ENCODE assay signal across 10 cellular contexts in the genomic region with DNA sequence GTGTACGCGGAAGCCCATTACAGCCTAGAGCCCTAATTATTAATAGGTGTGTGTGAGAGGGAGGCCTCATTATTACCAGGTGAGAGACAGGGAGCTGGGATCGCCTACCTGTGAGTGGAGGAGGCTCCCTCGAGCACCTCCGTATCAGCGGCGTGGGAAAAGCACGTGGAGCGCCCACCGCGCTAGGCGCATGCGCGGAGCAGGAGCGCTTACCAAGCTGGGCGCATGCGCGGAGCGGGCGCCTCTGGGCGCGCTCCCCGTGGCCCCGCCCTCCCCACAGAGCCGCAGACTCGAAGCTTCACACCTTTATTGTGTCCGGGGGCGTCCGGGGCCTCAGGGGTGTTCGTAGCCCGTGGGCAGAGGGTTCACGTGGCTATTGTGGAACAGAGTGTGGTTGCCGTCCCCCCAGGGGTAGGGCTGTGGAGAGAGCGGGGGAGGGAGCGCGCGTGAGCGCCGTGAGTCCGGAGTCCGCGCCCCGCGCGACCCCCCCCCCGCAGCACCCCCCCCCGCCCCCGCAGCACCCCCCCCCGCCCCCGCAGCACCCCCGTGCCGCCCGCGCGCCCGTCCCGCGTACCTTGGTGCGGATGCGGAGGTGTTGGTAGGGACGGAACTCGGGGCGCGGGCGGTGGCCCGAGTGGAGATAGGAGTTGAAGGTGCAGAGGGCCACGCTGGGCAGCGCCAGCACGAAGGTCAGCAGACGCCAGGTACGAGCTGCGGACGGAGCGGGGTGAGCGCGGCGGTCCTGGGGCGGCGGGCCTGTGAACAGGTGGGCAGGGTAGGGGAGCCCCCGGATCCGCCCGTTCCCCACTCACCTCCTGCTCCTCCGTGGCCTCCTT. TPM values are rescaled to one million over a fixed set of nuclear protein-coding genes. Genes with fewer than 3 reads are reported as not detected.
DNase-seq lines count a peak whose midpoint lies in the region; ATAC-seq, FAIRE-seq and TF ChIP-seq lines count a peak whose summit lies in the region.
"Had no signal": no experiment of that assay in that cellular context is flagged by ENCODE, and none has a peak within 500 bp of the region (broad histone marks: within the 10 kb centered on the region; RNA-seq: fewer than 3 reads in every experiment).

No MANE protein-coding gene starts in this region.

- no peak for FAIRE-seq in HepG2 (lab: Jason Lieb, UNC)

- intact Hi-C loops in HepG2 (cut with micrococcal nuclease; ENCODE audit: unreplicated experiment): no loop called here

- WGBS in liver: 28% methylated on average over 74 of the region's 83 CpGs
- 78% methylated on average over 69 of the region's 83 CpGs for WGBS in HepG2 (ENCODE audit: low lambda C conversion rate)
- WGBS in hepatocyte (ENCODE audit: low lambda C conversion rate, missing lambda C conversion rate): 72% methylated on average over 40 of the region's 83 CpGs

- H3K4me3 Mint-ChIP-seq in activated naive CD8-positive, alpha-beta T cell treated with anti-CD3 and anti-CD28 coated beads, Interleukin-2, amount 10 ng/mL, durations not matched to agents 7 days and 5 days: no peak overlapping the region

- in situ Hi-C loops in HepG2 (cut with HindIII; ENCODE audit: extremely low pct_ligation_motif_present, low pct_unique_long_range_greater_than_20kb): loop anchor here (25.0 kb wide), 1 partner anchor 215 kb away; a partner anchor contains a TSS

- H3K9me3 ChIP-seq in liver (ENCODE audit: control insufficient read depth in 4 of 4, low read length in 3 of 4) (no peaks in the 10 kb centered on the region), HepG2 (ENCODE audit: low read length) (no peaks in the 10 kb centered on the region), hepatocyte (ENCODE audit: low read depth) (no peaks in the 10 kb centered on the region)

- POLR2A ChIA-PET in HepG2 (lab: Yijun Ruan, JAX): no interaction called here
- POLR2A ChIA-PET in activated naive CD8-positive, alpha-beta T cell treated with anti-CD3 and anti-CD28 coated beads, Interleukin-2, amount 10 ng/mL, durations not matched to agents 7 days and 5 days (lab: Charles Lee): no interaction called here

- DNase-seq in HepG2 (ENCODE audit: low spot score): no peak
- DNase-seq in activated naive CD8-positive, alpha-beta T cell treated with anti-CD3 and anti-CD28 coated beads, Interleukin-2, amount 10 ng/mL, durations not matched to agents 7 days and 5 days: peak; percentile 79
- DNase-seq in hepatocyte (ENCODE audit: low spot score): peak; percentile 11
- DNase-seq in stimulated activated CD4-positive, alpha-beta T cell treated with anti-CD3 and anti-CD28 coated beads, Interleukin-12 subunit alpha, Interleukin-12 subunit beta, amount 100 ng/mL, for 4 hours: peak; percentile 68
- no peak for DNase-seq in NK-92 treated with Interleukin-12 subunit alpha and Interleukin-12 subunit beta, amount 100 ng/mL, for 24 hours (lab: John Stamatoyannopoulos, UW)
- no peak for DNase-seq in omental fat pad (ENCODE audit: low spot score)
- DNase-seq: DND-41 had no signal

- no peak overlapping the region for H3K27ac Mint-ChIP-seq in activated naive CD8-positive, alpha-beta T cell treated with anti-CD3 and anti-CD28 coated beads, Interleukin-2, amount 10 ng/mL, durations not matched to agents 7 days and 5 days

- H3K79me2 ChIP-seq in HepG2 (ENCODE audit: insufficient read depth, low read length) (no peaks in the 10 kb centered on the region), hepatocyte (no peaks in the 10 kb centered on the region)

- H3K27ac ChIP-seq in liver (ENCODE audit: low read depth in 1 of 2, low read length in 2 of 2): peak overlapping the region; percentile 6 to 69
- no peak overlapping the region for H3K27ac ChIP-seq in HepG2 (ENCODE audit: extremely low read length, insufficient read depth, low read length)
- no peak overlapping the region for H3K27ac ChIP-seq in hepatocyte

- H3K36me3 ChIP-seq in liver (ENCODE audit: control insufficient read depth in 4 of 4, insufficient read depth in 3 of 4, low read depth in 1 of 4, low read length in 3 of 4): no peaks in the 10 kb centered on the region
- no peaks in the 10 kb centered on the region for H3K36me3 ChIP-seq in HepG2 (replicated peaks in 1 of 2; ENCODE audit: control insufficient read depth in 1 of 2, insufficient read depth in 2 of 2, low read length in 2 of 2)
- no peaks in the 10 kb centered on the region for H3K36me3 ChIP-seq in hepatocyte (replicated peaks; ENCODE audit: insufficient read depth, low read depth)

- peaks cover 45% of the 10 kb centered on the region for H3K4me1 Mint-ChIP-seq in activated naive CD8-positive, alpha-beta T cell treated with anti-CD3 and anti-CD28 coated beads, Interleukin-2, amount 10 ng/mL, durations not matched to agents 7 days and 5 days

- ATAC-seq in HepG2 (no peak), GM18502 (IDR thresholded peaks at IDR 0.05; ENCODE audit: poor library complexity, unreplicated experiment) (no peak), omental fat pad (ENCODE audit: low FRiP score) (no peak)
- ATAC-seq in activated naive CD8-positive, alpha-beta T cell treated with anti-CD3 and anti-CD28 coated beads, Interleukin-2, amount 10 ng/mL, durations not matched to agents 7 days and 5 days (ENCODE audit: low read depth): peak; percentile 25

- peaks cover 5% of the 10 kb centered on the region for H3K9me3 Mint-ChIP-seq in activated naive CD8-positive, alpha-beta T cell treated with anti-CD3 and anti-CD28 coated beads, Interleukin-2, amount 10 ng/mL, durations not matched to agents 7 days and 5 days

- H3K27me3 Mint-ChIP-seq in activated naive CD8-positive, alpha-beta T cell treated with anti-CD3 and anti-CD28 coated beads, Interleukin-2, amount 10 ng/mL, durations not matched to agents 7 days and 5 days: peaks cover 5% of the 10 kb centered on the region

- CTCF ChIA-PET in HepG2 (lab: Yijun Ruan, JAX; ENCODE audit: low intra/inter-chr PET ratio, low total read pairs): no interaction called here

- TF ChIP-seq RAD21 in liver (IDR thresholded peaks at IDR 0.05): no peak
- TF ChIP-seq RAD21 in HepG2 (CRISPR knock-in tag; IDR thresholded peaks at IDR 0.05): no peak

- no TSS peak for BruUV-seq in HepG2 (replicated peaks; lab: Mats Ljungman, UMichigan)

- H3K4me2 ChIP-seq in HepG2 (ENCODE audit: low read depth, low read length): no peak overlapping the region
- H3K4me2 ChIP-seq in hepatocyte: peak overlapping the region; percentile 33

- TF ChIP-seq CTCF in liver (IDR thresholded peaks at IDR 0.05; ENCODE audit: low read depth, low read length, missing input control): no peak
- no peak for TF ChIP-seq CTCF in HepG2 (CRISPR knock-in tag; IDR thresholded peaks at IDR 0.05)
- TF ChIP-seq CTCF in hepatocyte (IDR thresholded peaks at IDR 0.05; ENCODE audit: poor library complexity): no peak
- TF ChIP-seq CTCF in omental fat pad (IDR thresholded peaks at IDR 0.05): no peak

- H3K27me3 ChIP-seq in liver (ENCODE audit: control insufficient read depth in 4 of 4, insufficient read depth in 4 of 4, low read length in 3 of 4) (no peaks in the 10 kb centered on the region), HepG2 (ENCODE audit: control insufficient read depth in 1 of 2, insufficient read depth in 2 of 2, low read length in 2 of 2) (peaks cover 0 to 19% of the 10 kb centered on the region in 2 experiments; a peak in 4 of 5 replicates), hepatocyte (peaks cover 3% of the 10 kb centered on the region)

- no peak overlapping the region for H2AFZ ChIP-seq in HepG2 (ENCODE audit: low read length)
- no peak overlapping the region for H2AFZ ChIP-seq in hepatocyte

- H3K4me1 ChIP-seq in liver (ENCODE audit: control insufficient read depth in 4 of 4, insufficient read depth in 4 of 4, low read length in 3 of 4) (peaks cover 3 to 7% (median 5%) of the 10 kb centered on the region in 4 donors), HepG2 (ENCODE audit: insufficient read depth, low read length) (no peaks in the 10 kb centered on the region), hepatocyte (ENCODE audit: insufficient read depth) (peaks cover 15% of the 10 kb centered on the region)

- H3K4me3 ChIP-seq in liver (ENCODE audit: low read depth in 1 of 3, low read length in 3 of 3): peak overlapping the region; percentile 27 to 58 (median 32)
- no peak overlapping the region for H3K4me3 ChIP-seq in HepG2 (replicated peaks in 1 of 3; ENCODE audit: insufficient read depth in 1 of 3, low read depth in 2 of 3, low read length in 3 of 3)
- no peak overlapping the region for H3K4me3 ChIP-seq in hepatocyte

- TF ChIP-seq POLR2A in HepG2 (IDR thresholded peaks at IDR 0.05; ENCODE audit: insufficient read depth in 1 of 2, low read depth in 2 of 2, low read length in 2 of 2): no peak

- H3K9ac ChIP-seq in liver (ENCODE audit: low read depth in 1 of 2, low read length in 2 of 2) (no peak overlapping the region), HepG2 (ENCODE audit: insufficient read depth, low read depth, low read length) (no peak overlapping the region)

- no peaks in the 10 kb centered on the region for H4K20me1 ChIP-seq in HepG2 (ENCODE audit: insufficient read depth, low read length)
- no peaks in the 10 kb centered on the region for H4K20me1 ChIP-seq in hepatocyte (ENCODE audit: insufficient read depth, poor library complexity, severe bottlenecking)

- TF ChIP-seq EP300 in HepG2 (IDR thresholded peaks at IDR 0.05; ENCODE audit: low read depth in 2 of 2, low read length in 2 of 2) (no peak), HepG2 (CRISPR knock-in tag; IDR thresholded peaks at IDR 0.05; ENCODE audit: borderline replicate concordance) (no peak)

- H3K9me2 ChIP-seq in hepatocyte (replicated peaks; ENCODE audit: insufficient read depth): no peaks in the 10 kb centered on the region

- peaks cover 6% of the 10 kb centered on the region for H3K36me3 Mint-ChIP-seq in activated naive CD8-positive, alpha-beta T cell treated with anti-CD3 and anti-CD28 coated beads, Interleukin-2, amount 10 ng/mL, durations not matched to agents 7 days and 5 days

RNA-seq across cellular contexts. Expression of a gene that starts 0.5 kb away (rescaled TPM):
- total RNA-seq in liver (under 1 TPM in 1 of 2 donors, not detected in 1; 0.84 TPM), HepG2 (2016; rRNA removed; fragmentation: Illumina TruSeq; extraction: Trizol) (not detected in 2 replicates), hepatocyte (not detected in 2 replicates), omental fat pad (not detected)
- polyA plus RNA-seq in liver (10 to 100 TPM in 1 of 2 donors, 1 to 10 TPM in 1; 8.0 to 36.7 TPM), HepG2 (2011; rRNA removed) (not detected in 2 replicates), hepatocyte (1.7 TPM in 1 of 2 replicates, not detected in the other)
- total RNA-seq in HepG2 (2016; cell fraction: cytosol; rRNA removed; fragmentation: Illumina TruSeq; extraction: Trizol; ENCODE audit: low read depth): not detected in 2 replicates
- not detected in 2 replicates for total RNA-seq in HepG2 (2016; cell fraction: insoluble cytoplasmic fraction; rRNA removed; fragmentation: Illumina TruSeq; extraction: Trizol)
- not detected in 2 replicates for total RNA-seq in HepG2 (2016; cell fraction: membrane; rRNA removed; fragmentation: Illumina TruSeq; extraction: Trizol)
- not detected in 2 replicates for total RNA-seq in HepG2 (2016; cell fraction: nucleus; rRNA removed; fragmentation: Illumina TruSeq; extraction: Trizol)
- not detected in 2 replicates for polyA plus RNA-seq in HepG2 (2011; cell fraction: cytosol; rRNA removed)
- polyA plus RNA-seq in HepG2 (2011; cell fraction: nucleus; rRNA removed): not detected in 2 replicates
- polyA plus RNA-seq in HepG2 (2012): not detected in 2 replicates
- polyA plus RNA-seq in HepG2 (2016; cell fraction: cytosol; fragmentation: Illumina TruSeq; extraction: Trizol; ENCODE audit: low read depth): not detected in 2 replicates
- polyA plus RNA-seq in HepG2 (2016; cell fraction: insoluble cytoplasmic fraction; fragmentation: Illumina TruSeq; extraction: Trizol; ENCODE audit: low read depth): not detected in 2 replicates
- polyA plus RNA-seq in HepG2 (2016; cell fraction: membrane; fragmentation: Illumina TruSeq; extraction: Trizol; ENCODE audit: low read depth): not detected in 2 replicates
- polyA plus RNA-seq in HepG2 (2016; cell fraction: nucleus; fragmentation: Illumina TruSeq; extraction: Trizol; ENCODE audit: insufficient read depth, low read depth): not detected in 2 replicates
- not detected in 2 replicates for polyA minus RNA-seq in HepG2 (2011; rRNA and poly(A)+ RNA removed; ENCODE audit: low replicate concordance)
- polyA minus RNA-seq in HepG2 (2011; cell fraction: cytosol; rRNA and poly(A)+ RNA removed): not detected in 2 replicates
- polyA minus RNA-seq in HepG2 (2011; cell fraction: nucleus; rRNA and poly(A)+ RNA removed): not detected in 2 replicates
- total RNA-seq in activated naive CD8-positive, alpha-beta T cell treated with anti-CD3 and anti-CD28 coated beads, Interleukin-2, amount 10 ng/mL, durations not matched to agents 7 days and 5 days: not detected
- total RNA-seq: T-helper 1 cell treated with Interleukin-12 subunit alpha and Interleukin-12 subunit beta and Interleukin-4 antibody, amounts not matched to agents 30 ng/mL and 1 ng/mL, for 36 hours had no signal

RNA-seq across cellular contexts. Expression of a gene that starts 14.9 kb away (rescaled TPM):
- total RNA-seq in liver (under 1 TPM; 0.25 to 0.84 TPM), HepG2 (2016; rRNA removed; fragmentation: Illumina TruSeq; extraction: Trizol) (not detected in 2 replicates), hepatocyte (1.2 and 1.7 TPM in 2 replicates), omental fat pad (1 to 10 TPM in 3 of 4 donors, under 1 TPM in 1; 0.36 to 2.2 (median 1.5) TPM)
- polyA plus RNA-seq in liver (under 1 TPM in 1 of 2 donors, not detected in 1; 0.35 TPM), HepG2 (2011; rRNA removed) (0.03 and 0.04 TPM in 2 replicates), hepatocyte (0.54 and 0.64 TPM in 2 replicates)
- total RNA-seq in HepG2 (2016; cell fraction: cytosol; rRNA removed; fragmentation: Illumina TruSeq; extraction: Trizol; ENCODE audit: low read depth): 0.20 TPM in 1 of 2 replicates, not detected in the other
- not detected in 2 replicates for total RNA-seq in HepG2 (2016; cell fraction: insoluble cytoplasmic fraction; rRNA removed; fragmentation: Illumina TruSeq; extraction: Trizol)
- not detected in 2 replicates for total RNA-seq in HepG2 (2016; cell fraction: membrane; rRNA removed; fragmentation: Illumina TruSeq; extraction: Trizol)
- total RNA-seq in HepG2 (2016; cell fraction: nucleus; rRNA removed; fragmentation: Illumina TruSeq; extraction: Trizol): not detected in 2 replicates
- polyA plus RNA-seq in HepG2 (2011; cell fraction: cytosol; rRNA removed): 0.04 TPM in 1 of 2 replicates, not detected in the other
- polyA plus RNA-seq in HepG2 (2011; cell fraction: nucleus; rRNA removed): not detected in 2 replicates
- polyA plus RNA-seq in HepG2 (2012): not detected in 2 replicates
- not detected in 2 replicates for polyA plus RNA-seq in HepG2 (2016; cell fraction: cytosol; fragmentation: Illumina TruSeq; extraction: Trizol; ENCODE audit: low read depth)
- polyA plus RNA-seq in HepG2 (2016; cell fraction: insoluble cytoplasmic fraction; fragmentation: Illumina TruSeq; extraction: Trizol; ENCODE audit: low read depth): not detected in 2 replicates
- polyA plus RNA-seq in HepG2 (2016; cell fraction: membrane; fragmentation: Illumina TruSeq; extraction: Trizol; ENCODE audit: low read depth): not detected in 2 replicates
- polyA plus RNA-seq in HepG2 (2016; cell fraction: nucleus; fragmentation: Illumina TruSeq; extraction: Trizol; ENCODE audit: insufficient read depth, low read depth): not detected in 2 replicates
- polyA minus RNA-seq in HepG2 (2011; rRNA and poly(A)+ RNA removed; ENCODE audit: low replicate concordance): 0.12 TPM in 1 of 2 replicates, not detected in the other
- polyA minus RNA-seq in HepG2 (2011; cell fraction: cytosol; rRNA and poly(A)+ RNA removed): not detected in 2 replicates
- not detected in 2 replicates for polyA minus RNA-seq in HepG2 (2011; cell fraction: nucleus; rRNA and poly(A)+ RNA removed)
- under 1 TPM; 0.20 to 0.30 TPM for total RNA-seq in activated naive CD8-positive, alpha-beta T cell treated with anti-CD3 and anti-CD28 coated beads, Interleukin-2, amount 10 ng/mL, durations not matched to agents 7 days and 5 days

RNA-seq across cellular contexts. Expression of a gene that starts 31.6 kb away (rescaled TPM):
- total RNA-seq in liver: 10 to 100 TPM in 1 of 2 donors, 1 to 10 TPM in 1; 5.4 to 13.3 TPM
- polyA plus RNA-seq in liver: 10 to 100 TPM; 10.1 to 12.6 TPM
- total RNA-seq in HepG2 (2016; rRNA removed; fragmentation: Illumina TruSeq; extraction: Trizol): 13.0 and 22.3 TPM in 2 replicates
- total RNA-seq in HepG2 (2016; cell fraction: cytosol; rRNA removed; fragmentation: Illumina TruSeq; extraction: Trizol; ENCODE audit: low read depth): 2.5 and 3.1 TPM in 2 replicates
- total RNA-seq in HepG2 (2016; cell fraction: insoluble cytoplasmic fraction; rRNA removed; fragmentation: Illumina TruSeq; extraction: Trizol): 10.7 and 21.4 TPM in 2 replicates
- 5.2 and 6.5 TPM in 2 replicates for total RNA-seq in HepG2 (2016; cell fraction: membrane; rRNA removed; fragmentation: Illumina TruSeq; extraction: Trizol)
- total RNA-seq in HepG2 (2016; cell fraction: nucleus; rRNA removed; fragmentation: Illumina TruSeq; extraction: Trizol): 20.2 and 21.0 TPM in 2 replicates
- polyA plus RNA-seq in HepG2 (2011; rRNA removed): 10.8 and 11.9 TPM in 2 replicates
- polyA plus RNA-seq in HepG2 (2011; cell fraction: cytosol; rRNA removed): 6.1 and 8.8 TPM in 2 replicates
- 83.4 and 108 TPM in 2 replicates for polyA plus RNA-seq in HepG2 (2011; cell fraction: nucleus; rRNA removed)
- 6.3 and 9.1 TPM in 2 replicates for polyA plus RNA-seq in HepG2 (2012)
- polyA plus RNA-seq in HepG2 (2016; cell fraction: cytosol; fragmentation: Illumina TruSeq; extraction: Trizol; ENCODE audit: low read depth): 1.9 and 2.5 TPM in 2 replicates
- 13.4 and 15.6 TPM in 2 replicates for polyA plus RNA-seq in HepG2 (2016; cell fraction: insoluble cytoplasmic fraction; fragmentation: Illumina TruSeq; extraction: Trizol; ENCODE audit: low read depth)
- polyA plus RNA-seq in HepG2 (2016; cell fraction: membrane; fragmentation: Illumina TruSeq; extraction: Trizol; ENCODE audit: low read depth): 3.6 and 4.2 TPM in 2 replicates
- polyA plus RNA-seq in HepG2 (2016; cell fraction: nucleus; fragmentation: Illumina TruSeq; extraction: Trizol; ENCODE audit: insufficient read depth, low read depth): 51.3 and 57.5 TPM in 2 replicates
- polyA minus RNA-seq in HepG2 (2011; rRNA and poly(A)+ RNA removed; ENCODE audit: low replicate concordance): 7.1 and 29.7 TPM in 2 replicates
- 6.3 and 6.8 TPM in 2 replicates for polyA minus RNA-seq in HepG2 (2011; cell fraction: cytosol; rRNA and poly(A)+ RNA removed)
- 19.5 and 24.3 TPM in 2 replicates for polyA minus RNA-seq in HepG2 (2011; cell fraction: nucleus; rRNA and poly(A)+ RNA removed)
- total RNA-seq in activated naive CD8-positive, alpha-beta T cell treated with anti-CD3 and anti-CD28 coated beads, Interleukin-2, amount 10 ng/mL, durations not matched to agents 7 days and 5 days: 10 to 100 TPM; 12.9 to 13.6 TPM
- 11.4 and 12.2 TPM in 2 replicates for total RNA-seq in hepatocyte
- 19.4 and 19.6 TPM in 2 replicates for polyA plus RNA-seq in hepatocyte
- total RNA-seq in omental fat pad: 10 to 100 TPM in 2 of 4 donors, 1 to 10 TPM in 2; 4.6 to 15.5 (median 10.0) TPM

RNA-seq across cellular contexts. Expression of a gene that starts 34.5 kb away (rescaled TPM):
- total RNA-seq in liver: 1 to 10 TPM; 2.0 to 3.6 TPM
- 1 to 10 TPM in 1 of 2 donors, under 1 TPM in 1; 0.04 to 2.1 TPM for polyA plus RNA-seq in liver
- total RNA-seq in HepG2 (2016; rRNA removed; fragmentation: Illumina TruSeq; extraction: Trizol): not detected in 2 replicates
- total RNA-seq in HepG2 (2016; cell fraction: cytosol; rRNA removed; fragmentation: Illumina TruSeq; extraction: Trizol; ENCODE audit: low read depth): not detected in 2 replicates
- total RNA-seq in HepG2 (2016; cell fraction: insoluble cytoplasmic fraction; rRNA removed; fragmentation: Illumina TruSeq; extraction: Trizol): not detected in 2 replicates
- not detected in 2 replicates for total RNA-seq in HepG2 (2016; cell fraction: membrane; rRNA removed; fragmentation: Illumina TruSeq; extraction: Trizol)
- not detected in 2 replicates for total RNA-seq in HepG2 (2016; cell fraction: nucleus; rRNA removed; fragmentation: Illumina TruSeq; extraction: Trizol)
- not detected in 2 replicates for polyA plus RNA-seq in HepG2 (2011; rRNA removed)
- not detected in 2 replicates for polyA plus RNA-seq in HepG2 (2011; cell fraction: cytosol; rRNA removed)
- not detected in 2 replicates for polyA plus RNA-seq in HepG2 (2011; cell fraction: nucleus; rRNA removed)
- polyA plus RNA-seq in HepG2 (2012): not detected in 2 replicates
- polyA plus RNA-seq in HepG2 (2016; cell fraction: cytosol; fragmentation: Illumina TruSeq; extraction: Trizol; ENCODE audit: low read depth): not detected in 2 replicates
- not detected in 2 replicates for polyA plus RNA-seq in HepG2 (2016; cell fraction: insoluble cytoplasmic fraction; fragmentation: Illumina TruSeq; extraction: Trizol; ENCODE audit: low read depth)
- polyA plus RNA-seq in HepG2 (2016; cell fraction: membrane; fragmentation: Illumina TruSeq; extraction: Trizol; ENCODE audit: low read depth): not detected in 2 replicates
- not detected in 2 replicates for polyA plus RNA-seq in HepG2 (2016; cell fraction: nucleus; fragmentation: Illumina TruSeq; extraction: Trizol; ENCODE audit: insufficient read depth, low read depth)
- not detected in 2 replicates for polyA minus RNA-seq in HepG2 (2011; rRNA and poly(A)+ RNA removed; ENCODE audit: low replicate concordance)
- polyA minus RNA-seq in HepG2 (2011; cell fraction: cytosol; rRNA and poly(A)+ RNA removed): not detected in 2 replicates
- polyA minus RNA-seq in HepG2 (2011; cell fraction: nucleus; rRNA and poly(A)+ RNA removed): not detected in 2 replicates
- under 1 TPM; 0.09 to 0.28 TPM for total RNA-seq in activated naive CD8-positive, alpha-beta T cell treated with anti-CD3 and anti-CD28 coated beads, Interleukin-2, amount 10 ng/mL, durations not matched to agents 7 days and 5 days
- not detected in 2 replicates for total RNA-seq in hepatocyte
- not detected in 2 replicates for polyA plus RNA-seq in hepatocyte
- under 1 TPM in 3 of 4 donors, not detected in 1; 0.28 to 0.47 (median 0.36) TPM for total RNA-seq in omental fat pad
- total RNA-seq: T-helper 1 cell treated with Interleukin-12 subunit alpha and Interleukin-12 subunit beta and Interleukin-4 antibody, amounts not matched to agents 30 ng/mL and 1 ng/mL, for 36 hours had no signal

RNA-seq across cellular contexts. Expression of a gene that starts 44.3 kb away (rescaled TPM):
- total RNA-seq in liver (1 to 10 TPM; 4.2 to 6.8 TPM), HepG2 (2016; rRNA removed; fragmentation: Illumina TruSeq; extraction: Trizol) (0.52 and 0.80 TPM in 2 replicates), hepatocyte (14.5 and 15.7 TPM in 2 replicates), omental fat pad (10 to 100 TPM; 16.1 to 33.7 (median 18.9) TPM)
- polyA plus RNA-seq in liver (1 to 10 TPM; 4.9 to 8.3 TPM), HepG2 (2011; rRNA removed) (2.9 TPM in 2 replicates), hepatocyte (34.8 and 35.4 TPM in 2 replicates)
- total RNA-seq in HepG2 (2016; cell fraction: cytosol; rRNA removed; fragmentation: Illumina TruSeq; extraction: Trizol; ENCODE audit: low read depth): 0.53 and 0.61 TPM in 2 replicates
- total RNA-seq in HepG2 (2016; cell fraction: insoluble cytoplasmic fraction; rRNA removed; fragmentation: Illumina TruSeq; extraction: Trizol): 0.31 and 0.87 TPM in 2 replicates
- 0.72 and 0.80 TPM in 2 replicates for total RNA-seq in HepG2 (2016; cell fraction: membrane; rRNA removed; fragmentation: Illumina TruSeq; extraction: Trizol)
- 0.84 and 0.97 TPM in 2 replicates for total RNA-seq in HepG2 (2016; cell fraction: nucleus; rRNA removed; fragmentation: Illumina TruSeq; extraction: Trizol)
- polyA plus RNA-seq in HepG2 (2011; cell fraction: cytosol; rRNA removed): 2.2 and 2.6 TPM in 2 replicates
- polyA plus RNA-seq in HepG2 (2011; cell fraction: nucleus; rRNA removed): 6.8 and 7.8 TPM in 2 replicates
- polyA plus RNA-seq in HepG2 (2012): 0.55 and 1.2 TPM in 2 replicates
- 1.5 and 2.0 TPM in 2 replicates for polyA plus RNA-seq in HepG2 (2016; cell fraction: cytosol; fragmentation: Illumina TruSeq; extraction: Trizol; ENCODE audit: low read depth)
- polyA plus RNA-seq in HepG2 (2016; cell fraction: insoluble cytoplasmic fraction; fragmentation: Illumina TruSeq; extraction: Trizol; ENCODE audit: low read depth): 1.0 and 1.6 TPM in 2 replicates
- 1.6 and 2.4 TPM in 2 replicates for polyA plus RNA-seq in HepG2 (2016; cell fraction: membrane; fragmentation: Illumina TruSeq; extraction: Trizol; ENCODE audit: low read depth)
- 1.2 and 2.2 TPM in 2 replicates for polyA plus RNA-seq in HepG2 (2016; cell fraction: nucleus; fragmentation: Illumina TruSeq; extraction: Trizol; ENCODE audit: insufficient read depth, low read depth)
- 1.8 and 12.1 TPM in 2 replicates for polyA minus RNA-seq in HepG2 (2011; rRNA and poly(A)+ RNA removed; ENCODE audit: low replicate concordance)
- 1.4 and 3.0 TPM in 2 replicates for polyA minus RNA-seq in HepG2 (2011; cell fraction: cytosol; rRNA and poly(A)+ RNA removed)
- polyA minus RNA-seq in HepG2 (2011; cell fraction: nucleus; rRNA and poly(A)+ RNA removed): 1.2 and 3.4 TPM in 2 replicates
- total RNA-seq in activated naive CD8-positive, alpha-beta T cell treated with anti-CD3 and anti-CD28 coated beads, Interleukin-2, amount 10 ng/mL, durations not matched to agents 7 days and 5 days: 1 to 10 TPM; 1.4 to 1.5 TPM

Comparison
In these comparisons a context has a peak if more than half of its experiments do, and no peak if none do; other contexts are left out.
1. H3K27ac ChIP-seq: peak in liver (2 of 2); none in HepG2 (single experiment) and hepatocyte (single experiment).
2. H3K4me3 ChIP-seq: peak in liver (3 of 3); none in HepG2 (0 of 3) and hepatocyte (single experiment).
3. DNase-seq: peak in activated naive CD8-positive, alpha-beta T cell treated with anti-CD3 and anti-CD28 coated beads, Interleukin-2, amount 10 ng/mL, durations not matched to agents 7 days and 5 days (single experiment), hepatocyte (single experiment) and stimulated activated CD4-positive, alpha-beta T cell treated with anti-CD3 and anti-CD28 coated beads, Interleukin-12 subunit alpha, Interleukin-12 subunit beta, amount 100 ng/mL, for 4 hours (single experiment); none in HepG2 (single experiment), NK-92 treated with Interleukin-12 subunit alpha and Interleukin-12 subunit beta, amount 100 ng/mL, for 24 hours (single experiment) and omental fat pad (single experiment).